Comparison of ENCODE assay signal across 17 cellular contexts in genomic region chr21:23152130-23152529, GRCh38.
"Had no signal": no experiment of that assay in that cellular context is flagged by ENCODE, and none has a peak within 500 bp of the region (broad histone marks: within the 10 kb centered on the region; RNA-seq: fewer than 3 reads in every experiment).

No MANE protein-coding gene starts in this region.

- ATAC-seq: activated naive CD8-positive, alpha-beta T cell treated with anti-CD3 and anti-CD28 coated beads, Interleukin-2, amount 50 U/mL, for 24 hours; naive thymus-derived CD4-positive, alpha-beta T cell; WTC11 had no signal

- FAIRE-seq: bronchial epithelial cell, colon, endothelial cell of umbilical vein, urothelium cell line had no signal

- DNase-seq: activated CD4-positive, alpha-beta T cell treated with anti-CD3 and anti-CD28 coated beads, Interleukin-2, amount 10 ng/mL, durations not matched to agents 24 days and 14 days; activated naive CD4-positive, alpha-beta T cell treated with Interleukin-2 at 50 U/mL for 16 hours; activated naive CD8-positive, alpha-beta T cell treated with anti-CD3 and anti-CD28 coated beads, Interleukin-2, amount 50 U/mL, for 24 hours; foreskin melanocyte; head of caudate nucleus; naive thymus-derived CD4-positive, alpha-beta T cell; stimulated activated CD4-positive, alpha-beta T cell treated with anti-CD3 and anti-CD28 coated beads, Interleukin-4, amount 100 ng/mL, for 4 hours; stomach had no signal

- H3K36me3 ChIP-seq: ascending aorta, neutrophil, right atrium auricular region, stomach had no signal

- H3K4me1 ChIP-seq: ascending aorta, right atrium auricular region, stomach had no signal

- H3K27ac ChIP-seq: ascending aorta, neutrophil, right atrium auricular region, skin epidermis, stomach had no signal

- H3K9me3 ChIP-seq: ascending aorta, neutrophil, right atrium auricular region, stomach had no signal

- H3K27me3 ChIP-seq: ascending aorta, neutrophil, right atrium auricular region, stomach had no signal

- H3K4me3 ChIP-seq: ascending aorta, right atrium auricular region, skin epidermis, stomach had no signal
